In the genomic region with DNA sequence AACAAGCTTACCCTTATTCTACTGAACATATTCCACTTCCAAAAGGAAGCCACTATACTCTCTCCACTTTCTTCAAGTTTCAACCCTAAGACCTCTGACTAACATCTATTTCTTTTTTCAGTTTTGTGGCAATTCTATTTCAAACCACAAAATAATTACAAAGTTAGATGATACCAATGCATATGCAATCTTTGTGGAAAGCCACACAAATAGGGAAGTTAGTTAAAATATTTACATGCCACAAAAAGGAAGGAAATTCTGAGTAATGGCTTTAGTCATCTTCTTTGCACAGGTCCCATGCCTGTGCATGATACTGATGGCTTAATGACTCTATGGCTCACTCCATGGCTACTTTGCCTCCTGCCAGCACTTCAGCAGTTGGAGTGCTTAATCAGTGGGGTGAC, we compare ENCODE assay signal across 8 cellular contexts. TPM values are rescaled to one million over a fixed set of nuclear protein-coding genes. Genes with fewer than 3 reads are reported as not detected.
DNase-seq lines count a peak whose midpoint lies in the region; ATAC-seq, FAIRE-seq and TF ChIP-seq lines count a peak whose summit lies in the region.

No MANE protein-coding gene starts in this region.

- peak overlapping the region; percentile 39 for H3K4me3 Mint-ChIP-seq in activated B cell treated with CpG ODN at 0.5 μM for 24 hours
- H3K4me3 Mint-ChIP-seq in stimulated activated memory B cell treated with anti-CD40 and anti-IgM and Interleukin-4, amounts not matched to agents 10 μg/mL and 1 μg/mL and 100 μg/mL, for 72 hours, result no peak overlapping the region

- POLR2A ChIA-PET in activated B cell treated with CpG ODN at 0.5 μM for 24 hours (lab: Charles Lee), result interaction anchor here (0.9 to 3.5 kb wide), 4 partner anchors 10 to 132 kb away, joined by 3 to 14 read pairs (median 4); partner anchors contain the start of gene MCTP2

- DNase-seq in AG20443 (ENCODE audit: low spot score) (peak; percentile 51), GM19239 (ENCODE audit: insufficient read length, low spot score) (no peak), activated B cell treated with CpG ODN at 0.5 μM for 24 hours (no peak), NCI-H2196 (lab: John Stamatoyannopoulos, UW; ENCODE audit: unreplicated experiment) (no peak), HuH-7.5 (ENCODE audit: low spot score) (no peak), Right ventricle myocardium superior (no peak)

- peak; percentile 92 for FAIRE-seq in GM19239 (lab: Jason Lieb, UNC)

- peak overlapping the region; percentile 31 for H3K27ac Mint-ChIP-seq in activated B cell treated with CpG ODN at 0.5 μM for 24 hours
- H3K27ac Mint-ChIP-seq in stimulated activated memory B cell treated with anti-CD40 and anti-IgM and Interleukin-4, amounts not matched to agents 10 μg/mL and 1 μg/mL and 100 μg/mL, for 72 hours, result no peak overlapping the region

- H3K9me3 Mint-ChIP-seq in activated B cell treated with CpG ODN at 0.5 μM for 24 hours, result peaks cover 8% of the 10 kb centered on the region
- H3K9me3 Mint-ChIP-seq in stimulated activated memory B cell treated with anti-CD40 and anti-IgM and Interleukin-4, amounts not matched to agents 10 μg/mL and 1 μg/mL and 100 μg/mL, for 72 hours, result peaks cover 9% of the 10 kb centered on the region

- CTCF ChIA-PET in activated B cell treated with CpG ODN at 0.5 μM for 24 hours (lab: Charles Lee), result interaction anchor here (1.1 to 2.0 kb wide), 4 partner anchors 10 to 150 kb away, joined by 3 to 13 read pairs (median 6); no protein-coding TSS in a partner anchor

- H3K36me3 Mint-ChIP-seq in activated B cell treated with CpG ODN at 0.5 μM for 24 hours (ENCODE audit: low read depth), result no peaks in the 10 kb centered on the region
- no peaks in the 10 kb centered on the region for H3K36me3 Mint-ChIP-seq in stimulated activated memory B cell treated with anti-CD40 and anti-IgM and Interleukin-4, amounts not matched to agents 10 μg/mL and 1 μg/mL and 100 μg/mL, for 72 hours

- ATAC-seq in HG03342 (IDR thresholded peaks at IDR 0.05; ENCODE audit: unreplicated experiment) (peak; percentile 95), activated B cell treated with CpG ODN at 0.5 μM for 24 hours (ENCODE audit: low read depth) (peak; percentile 91), Right ventricle myocardium superior (ENCODE audit: poor library complexity) (no peak)
- ATAC-seq in stimulated activated memory B cell treated with anti-CD40 and anti-IgM and Interleukin-4, amounts not matched to agents 10 μg/mL and 1 μg/mL and 100 μg/mL, for 72 hours, result peak; percentile 95

- H3K27me3 Mint-ChIP-seq in activated B cell treated with CpG ODN at 0.5 μM for 24 hours, result peaks cover 19% of the 10 kb centered on the region
- H3K27me3 Mint-ChIP-seq in stimulated activated memory B cell treated with anti-CD40 and anti-IgM and Interleukin-4, amounts not matched to agents 10 μg/mL and 1 μg/mL and 100 μg/mL, for 72 hours, result peaks cover 34% of the 10 kb centered on the region

- TF ChIP-seq CTCF in activated B cell treated with CpG ODN at 0.5 μM for 24 hours (IDR thresholded peaks at IDR 0.05), result no peak

- peaks cover 25% of the 10 kb centered on the region for H3K4me1 Mint-ChIP-seq in activated B cell treated with CpG ODN at 0.5 μM for 24 hours
- peaks cover 25% of the 10 kb centered on the region for H3K4me1 Mint-ChIP-seq in stimulated activated memory B cell treated with anti-CD40 and anti-IgM and Interleukin-4, amounts not matched to agents 10 μg/mL and 1 μg/mL and 100 μg/mL, for 72 hours

- intact Hi-C loops in activated B cell treated with CpG ODN at 0.5 μM for 24 hours (cut with micrococcal nuclease) (loop anchor here (1.0 kb wide), 3 partner anchors 57 to 132 kb away; partner anchors contain the start of gene MCTP2), Right ventricle myocardium superior (cut with DNase I) (no loop called here)

RNA-seq across cellular contexts. Expression of gene MCTP2, which starts 57.0 kb away (rescaled TPM):
- 46.0 and 54.2 TPM in 2 replicates for total RNA-seq in activated B cell treated with CpG ODN at 0.5 μM for 24 hours
- total RNA-seq in Right ventricle myocardium superior, result 1.2 TPM

Comparison
In these comparisons a context has a peak if more than half of its experiments do, and no peak if none do; other contexts are left out.
1. RNA of gene MCTP2, which starts 57.0 kb away (total RNA-seq): 46.0 to 54.2 TPM in activated B cell treated with CpG ODN at 0.5 μM for 24 hours; 1.2 TPM in Right ventricle myocardium superior (single experiment); every median in the first group is over 10 times any median in the second.